ENCODE assay signal across 8 cellular contexts in the genomic region with DNA sequence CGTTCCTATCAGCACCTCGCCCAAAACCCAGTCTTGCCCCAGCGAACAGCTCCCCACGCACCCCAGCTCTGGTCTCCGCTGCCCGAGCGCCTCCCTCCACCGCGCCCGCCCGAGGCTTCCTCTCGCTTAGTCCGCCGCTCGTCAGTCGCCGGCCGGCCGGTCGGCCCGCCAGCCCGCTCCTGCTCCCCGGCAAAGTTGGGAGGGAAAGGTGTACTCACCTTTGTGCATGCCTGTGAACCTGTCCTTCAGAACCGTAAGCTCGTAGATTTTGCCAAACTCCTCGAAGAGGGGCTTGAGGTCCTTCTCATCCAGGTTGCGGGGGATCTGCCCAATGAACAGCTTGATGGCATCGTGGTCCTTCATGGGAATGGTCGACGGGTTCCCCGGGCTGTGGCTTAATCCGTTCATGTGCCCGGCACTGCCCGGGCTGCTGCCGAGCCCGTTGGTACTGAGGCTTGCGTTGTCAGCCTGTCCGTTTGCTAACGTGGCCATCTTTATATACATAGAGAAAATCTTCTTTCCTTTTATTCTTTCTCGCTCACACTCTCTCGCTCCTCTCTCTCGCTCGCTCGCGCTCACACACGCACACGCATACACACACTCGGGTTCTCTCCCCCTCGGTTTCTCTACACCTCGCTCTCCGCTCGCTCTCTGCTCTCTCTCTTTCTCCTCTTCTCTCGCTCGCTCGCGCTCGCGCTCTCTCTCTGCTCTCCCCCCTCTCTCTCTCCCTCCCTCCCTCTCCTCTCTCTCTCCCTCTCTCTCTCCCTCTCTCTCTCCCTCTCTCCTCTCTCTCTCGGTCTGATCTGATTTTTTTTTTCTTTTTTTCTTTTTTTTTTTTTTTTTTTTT.
DNase-seq lines count a peak whose midpoint lies in the region; ATAC-seq and TF ChIP-seq lines count a peak whose summit lies in the region.

CELF4 (minus strand) TSS at position 661 of the 847 bp plus-strand sequence.

- TF ChIP-seq CTCF in astrocyte of the spinal cord (IDR thresholded peaks at IDR 0.05; ENCODE audit: low read depth, low read length): no peak

- no peak within 1 kb of the TSS for H3K27ac Mint-ChIP-seq in stimulated activated effector memory CD8-positive, alpha-beta T cell treated with anti-CD3 and anti-CD28 coated beads, Interleukin-12 subunit alpha, Interleukin-12 subunit beta, amount 100 ng/mL, for 72 hours

- in situ Hi-C loops in astrocyte of the spinal cord (cut with HindIII; ENCODE audit: low sequenced_read_pairs): no loop called here

- H3K9me3 ChIP-seq in iPS-18c (ENCODE audit: control insufficient read depth, insufficient read depth, low read length): peaks cover 2% of the 10 kb centered on the region

- H3K4me1 Mint-ChIP-seq in stimulated activated effector memory CD8-positive, alpha-beta T cell treated with anti-CD3 and anti-CD28 coated beads, Interleukin-12 subunit alpha, Interleukin-12 subunit beta, amount 100 ng/mL, for 72 hours: peaks cover 17% of the 10 kb centered on the region

- H3K9me3 Mint-ChIP-seq in stimulated activated effector memory CD8-positive, alpha-beta T cell treated with anti-CD3 and anti-CD28 coated beads, Interleukin-12 subunit alpha, Interleukin-12 subunit beta, amount 100 ng/mL, for 72 hours: no peaks in the 10 kb centered on the region

- DNase-seq in D341Med (ENCODE audit: low spot score) (peak; percentile 81), NCI-H1417 (lab: John Stamatoyannopoulos, UW) (peak; percentile 54 to 96 (median 95)), astrocyte of the spinal cord (ENCODE audit: low read depth, low spot score) (peak; percentile 5), inferior parietal cortex (ENCODE audit: extremely low spot score) (no peak), AML-193 (lab: John Stamatoyannopoulos, UW) (no peak)
- DNase-seq in stimulated activated effector memory CD8-positive, alpha-beta T cell treated with anti-CD3 and anti-CD28 coated beads, Interleukin-12 subunit alpha, Interleukin-12 subunit beta, amount 100 ng/mL, for 72 hours (ENCODE audit: low spot score in 2 of 2): no peak

- peak within 1 kb of the TSS; percentile 27 for H3K4me3 Mint-ChIP-seq in stimulated activated effector memory CD8-positive, alpha-beta T cell treated with anti-CD3 and anti-CD28 coated beads, Interleukin-12 subunit alpha, Interleukin-12 subunit beta, amount 100 ng/mL, for 72 hours

- no peaks in the 10 kb centered on the region for H3K36me3 Mint-ChIP-seq in stimulated activated effector memory CD8-positive, alpha-beta T cell treated with anti-CD3 and anti-CD28 coated beads, Interleukin-12 subunit alpha, Interleukin-12 subunit beta, amount 100 ng/mL, for 72 hours

- ATAC-seq in stimulated activated effector memory CD8-positive, alpha-beta T cell treated with anti-CD3 and anti-CD28 coated beads, Interleukin-12 subunit alpha, Interleukin-12 subunit beta, amount 100 ng/mL, for 72 hours: no peak
- ATAC-seq in GM18907 (IDR thresholded peaks at IDR 0.05; ENCODE audit: unreplicated experiment): no peak

- H3K4me3 ChIP-seq in astrocyte of the spinal cord (ENCODE audit: low read depth, low read length): peak within 1 kb of the TSS; percentile 35
- H3K4me3 ChIP-seq in iPS-18c (ENCODE audit: insufficient read depth, low read depth, low read length): peak within 1 kb of the TSS; percentile 68

Comparison
In these comparisons a context has a peak if more than half of its experiments do, and no peak if none do; other contexts are left out.
1. DNase-seq: peak in D341Med (single experiment), NCI-H1417 (3 of 3) and astrocyte of the spinal cord (single experiment); none in stimulated activated effector memory CD8-positive, alpha-beta T cell treated with anti-CD3 and anti-CD28 coated beads, Interleukin-12 subunit alpha, Interleukin-12 subunit beta, amount 100 ng/mL, for 72 hours (0 of 2), inferior parietal cortex (single experiment) and AML-193 (0 of 2).